Comparison of ENCODE assay signal across 8 cellular contexts in the genomic region with DNA sequence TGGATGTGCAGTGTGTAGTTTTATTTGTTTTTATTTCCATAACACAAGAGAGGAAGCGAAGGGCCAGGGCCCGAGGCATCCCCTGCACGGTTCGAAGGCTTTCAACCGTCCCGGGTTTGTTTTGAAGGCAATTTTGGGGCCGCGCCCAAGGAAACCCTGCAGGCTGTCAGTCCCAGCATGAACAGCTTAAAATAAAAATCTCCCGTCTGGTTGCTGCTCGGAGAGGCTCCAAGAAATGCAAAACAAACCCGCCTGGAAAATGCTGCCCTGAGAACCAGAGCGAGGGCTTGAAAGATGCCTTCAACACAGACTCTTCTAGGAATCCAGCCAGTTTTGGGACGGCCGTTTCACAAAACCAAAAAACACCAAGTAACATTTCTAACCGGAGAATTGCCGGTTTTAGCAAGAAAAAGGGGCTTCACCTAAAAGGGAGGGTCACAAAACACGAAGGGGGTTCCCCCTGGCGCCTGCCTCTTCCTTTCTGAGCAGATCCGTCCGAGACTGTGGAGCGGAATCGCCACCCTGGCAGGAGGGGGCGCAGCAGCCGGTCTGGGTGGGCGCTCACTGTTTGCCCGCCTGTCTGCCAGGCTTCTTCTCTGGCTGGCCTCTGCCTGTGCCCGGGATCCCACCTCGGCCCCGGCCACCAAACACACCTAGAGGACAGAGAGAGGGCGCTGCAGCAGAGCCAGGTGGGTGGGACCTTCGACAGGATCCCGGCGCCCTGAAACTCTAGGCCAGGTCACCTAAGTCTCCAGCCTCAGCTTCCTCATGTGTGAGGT. TPM values are rescaled to one million over a fixed set of nuclear protein-coding genes. Genes with fewer than 3 reads are reported as not detected.
DNase-seq lines count a peak whose midpoint lies in the region; ATAC-seq, FAIRE-seq and TF ChIP-seq lines count a peak whose summit lies in the region.

No MANE protein-coding gene starts in this region.

- H3K27ac ChIP-seq in heart right ventricle = peak overlapping the region in 9 of 10 donors; percentile 58 to 100 (median 98)
- H3K27ac ChIP-seq in K562 (ENCODE audit: extremely low read depth, low read depth, low read length) = peak overlapping the region; percentile 23; the same call in 1 of the 3 replicates
- peak overlapping the region; percentile 98 for H3K27ac ChIP-seq in vagina

- TF ChIP-seq POLR2A in K562 (conservative IDR thresholded peaks at IDR 0.05) (no peak), vagina (IDR thresholded peaks at IDR 0.05) (no peak)

- TF ChIP-seq CTCF in heart right ventricle (IDR thresholded peaks at IDR 0.05) (no peak), K562 (IDR thresholded peaks at IDR 0.05 in 2 of 3, conservative IDR thresholded peaks at IDR 0.05 in 1 of 3; ENCODE audit: insufficient read depth in 2 of 3, low read depth in 1 of 3, low read length in 3 of 3) (0 out of 6 replicates have a peak, but pooled peaks of 1 of the 3 experiments have one; percentile 0), vagina (IDR thresholded peaks at IDR 0.05) (no peak)

- DNase-seq in heart right ventricle = no peak
- no peak for DNase-seq in Right ventricle myocardium superior
- no peak for DNase-seq in K562 (ENCODE audit: extremely low read depth in 1 of 4, low spot score in 3 of 4)
- peak; percentile 50 for DNase-seq in middle frontal gyrus (ENCODE audit: extremely low spot score, low spot score)
- no peak for DNase-seq in vagina (ENCODE audit: extremely low spot score in 2 of 2)
- DNase-seq in urothelium cell line (ENCODE audit: low spot score) = no peak
- no peak for DNase-seq in NCI-H1930 (lab: John Stamatoyannopoulos, UW)

- H3K79me2 ChIP-seq in K562 (ENCODE audit: control insufficient read depth, insufficient read depth, low read length) = no peaks in the 10 kb centered on the region; the same call in 2 of the 3 replicates

- TF ChIP-seq RAD21 in K562 (CRISPR knock-in tag; conservative IDR thresholded peaks at IDR 0.05 in 1 of 2, IDR thresholded peaks at IDR 0.05 in 1 of 2) = no peak

- 83 to 85% methylated on average over 33 of the region's 33 CpGs for WGBS in heart right ventricle, 2 donors
- 89% methylated on average over 31 of the region's 33 CpGs for WGBS in K562 (ENCODE audit: insufficient coverage, low coverage, missing lambda C conversion rate)

- FAIRE-seq in K562 (lab: Jason Lieb, UNC) (no peak), urothelium cell line (lab: Jason Lieb, UNC) (no peak)

- H2AFZ ChIP-seq in K562 (ENCODE audit: low read depth, low read length) = no peak overlapping the region

- H3K4me2 ChIP-seq in K562 (ENCODE audit: insufficient read depth, low read length) = no peak overlapping the region

- H3K27me3 ChIP-seq in heart right ventricle (no peaks in the 10 kb centered on the region), K562 (ENCODE audit: control insufficient read depth in 2 of 2, insufficient read depth in 2 of 2, low read length in 2 of 2) (no peaks in the 10 kb centered on the region), vagina (no peaks in the 10 kb centered on the region)

- intact Hi-C loops in heart right ventricle (cut with DNase I) (loop anchor here in 1 of 10 donors (2.0 kb wide), 1 partner anchor 14 kb away; no protein-coding TSS in a partner anchor), Right ventricle myocardium superior (cut with DNase I) (no loop called here), K562 (cut with micrococcal nuclease) (no loop called here), vagina (cut with DNase I) (no loop called here)

- H3K36me3 ChIP-seq in heart right ventricle (peaks cover 0 to 56% (median 6%) of the 10 kb centered on the region in 9 donors), K562 (ENCODE audit: control insufficient read depth, insufficient read depth, low read length) (peaks cover 64% of the 10 kb centered on the region; the same call in 2 of the 3 replicates), vagina (peaks cover 0 to 21% of the 10 kb centered on the region in 2 donors)

- H3K4me1 ChIP-seq in heart right ventricle (peaks cover 24 to 57% (median 49%) of the 10 kb centered on the region in 9 donors), K562 (replicated peaks in 1 of 2; ENCODE audit: control insufficient read depth in 2 of 2, insufficient read depth in 2 of 2, low read length in 2 of 2) (peaks cover 22 to 90% of the 10 kb centered on the region in 2 experiments), vagina (peaks cover 49% of the 10 kb centered on the region)

- TF ChIP-seq EP300 in K562 (IDR thresholded peaks at IDR 0.05; ENCODE audit: low read length) = no peak

- H3K9me1 ChIP-seq in K562 (ENCODE audit: control insufficient read depth, insufficient read depth, low read length) = no peaks in the 10 kb centered on the region

- ATAC-seq in heart right ventricle (no peak), Right ventricle myocardium superior (ENCODE audit: poor library complexity) (no peak), K562 (no peak), HG03378 (IDR thresholded peaks at IDR 0.05; ENCODE audit: unreplicated experiment) (no peak)

- no peak overlapping the region; a peak in 1 of 4 replicates for H3K9ac ChIP-seq in K562 (ENCODE audit: insufficient read depth in 1 of 2, low read depth in 2 of 2, low read length in 2 of 2)

- BruUV-seq in K562 (replicated peaks; lab: Mats Ljungman, UMichigan) = TSS peak; percentile 81

- CTCF ChIA-PET in K562 (lab: Yijun Ruan, JAX; ENCODE audit: low intra/inter-chr PET ratio) = no interaction called here

- POLR2A ChIA-PET in K562 (lab: Yijun Ruan, JAX) = interaction anchor here (0.8 to 1.2 kb wide), 3 partner anchors 14 to 26 kb away, joined by 3 to 6 read pairs (median 4); a partner anchor contains a TSS

- in situ Hi-C loops in K562 (cut with MboI) = no loop called here

- H3K9me3 ChIP-seq in heart right ventricle = no peaks in the 10 kb centered on the region
- no peaks in the 10 kb centered on the region for H3K9me3 ChIP-seq in K562 (replicated peaks; ENCODE audit: control insufficient read depth, insufficient read depth, low read depth, low read length)
- H3K9me3 ChIP-seq in vagina = no peaks in the 10 kb centered on the region

- no peaks in the 10 kb centered on the region for H4K20me1 ChIP-seq in K562 (replicated peaks; ENCODE audit: control insufficient read depth, insufficient read depth, low read length)

- H3K4me3 ChIP-seq in heart right ventricle (no peak overlapping the region), K562 (no peak overlapping the region), vagina (no peak overlapping the region)

RNA-seq across cellular contexts. Expression of a gene that starts 15.8 kb away (rescaled TPM):
- total RNA-seq in heart right ventricle = 100 to 1,000 TPM in 1 of 10 donors, 10 to 100 TPM in 9; 73.2 to 114 (median 93.3) TPM
- polyA plus RNA-seq in heart right ventricle = 100 to 1,000 TPM; 135 to 163 TPM
- total RNA-seq in Right ventricle myocardium superior = 103 TPM
- 34.5 and 96.0 TPM in 2 replicates for total RNA-seq in K562 (2011; cell fraction: chromatin; rRNA removed; ENCODE audit: low replicate concordance)
- total RNA-seq in K562 (2011; cell fraction: nucleolus; rRNA removed) = 110 and 120 TPM in 2 replicates
- 70.1 and 74.1 TPM in 2 replicates for total RNA-seq in K562 (2011; cell fraction: nucleoplasm; rRNA removed)
- 763 and 822 TPM in 2 replicates for total RNA-seq in K562 (2014; rRNA removed)
- total RNA-seq in K562 (2014; rRNA removed; fragmentation: Illumina TruSeq; extraction: Trizol) = 202 and 208 TPM in 2 replicates
- total RNA-seq in K562 (2015; rRNA removed; fragmentation: Illumina TruSeq; extraction: Trizol) = 273 and 275 TPM in 2 replicates
- total RNA-seq in K562 (2021) = 362 and 385 TPM in 2 replicates
- polyA plus RNA-seq in K562 (2011; rRNA removed) = 188 and 201 TPM in 2 replicates
- polyA plus RNA-seq in K562 (2011; cell fraction: cytosol; rRNA removed) = 294 and 432 TPM in 2 replicates
- 206 and 249 TPM in 2 replicates for polyA plus RNA-seq in K562 (2011; cell fraction: nucleus; rRNA removed)
- 245 and 279 TPM in 2 replicates for polyA plus RNA-seq in K562 (2012)
- 126 and 203 TPM in 2 replicates for polyA plus RNA-seq in K562 (2014; fragmentation: Illumina TruSeq; extraction: Trizol)
- polyA plus RNA-seq in K562 (2014; fragmentation: Nextera tagmentation; extraction: Ambion mirVana) = 10 to 100 TPM; 11.9 to 29.7 TPM
- polyA plus RNA-seq in K562 (2014; rRNA removed) = 674 and 746 TPM in 2 replicates
- 38.4 and 39.9 TPM in 2 replicates for polyA minus RNA-seq in K562 (2011; rRNA and poly(A)+ RNA removed)
- 64.5 and 67.5 TPM in 2 replicates for polyA minus RNA-seq in K562 (2011; cell fraction: cytosol; rRNA and poly(A)+ RNA removed)
- 48.1 and 57.9 TPM in 2 replicates for polyA minus RNA-seq in K562 (2011; cell fraction: nucleus; rRNA and poly(A)+ RNA removed)
- total RNA-seq in vagina = 54.3 TPM

RNA-seq across cellular contexts. Expression of a gene that starts 25.7 kb away (rescaled TPM):
- total RNA-seq in heart right ventricle (100 to 1,000 TPM in 9 of 10 donors, 10 to 100 TPM in 1; 93.7 to 195 (median 133) TPM), Right ventricle myocardium superior (107 TPM), K562 (2014; rRNA removed) (279 and 297 TPM in 2 replicates), K562 (2014; rRNA removed; fragmentation: Illumina TruSeq; extraction: Trizol) (17.4 and 22.6 TPM in 2 replicates), K562 (2015; rRNA removed; fragmentation: Illumina TruSeq; extraction: Trizol) (33.1 and 33.7 TPM in 2 replicates), K562 (2021) (245 and 286 TPM in 2 replicates), vagina (531 TPM)
- polyA plus RNA-seq in heart right ventricle (100 to 1,000 TPM; 103 to 278 TPM), K562 (2011; rRNA removed) (74.2 and 83.0 TPM in 2 replicates), K562 (2014; fragmentation: Illumina TruSeq; extraction: Trizol) (42.3 and 63.5 TPM in 2 replicates), K562 (2014; fragmentation: Nextera tagmentation; extraction: Ambion mirVana) (10 to 100 TPM in 1 of 2 experiments, 1 to 10 TPM in 1; 6.4 to 11.8 TPM), K562 (2014; rRNA removed) (210 and 216 TPM in 2 replicates)
- total RNA-seq in K562 (2011; cell fraction: chromatin; rRNA removed; ENCODE audit: low replicate concordance) = 31.7 and 143 TPM in 2 replicates
- 201 and 240 TPM in 2 replicates for total RNA-seq in K562 (2011; cell fraction: nucleolus; rRNA removed)
- 97.7 and 104 TPM in 2 replicates for total RNA-seq in K562 (2011; cell fraction: nucleoplasm; rRNA removed)
- 93.8 and 405 TPM in 2 replicates for polyA plus RNA-seq in K562 (2011; cell fraction: cytosol; rRNA removed)
- polyA plus RNA-seq in K562 (2011; cell fraction: nucleus; rRNA removed) = 78.6 and 150 TPM in 2 replicates
- 73.8 and 111 TPM in 2 replicates for polyA plus RNA-seq in K562 (2012)
- polyA minus RNA-seq in K562 (2011; rRNA and poly(A)+ RNA removed) = 27.0 and 65.5 TPM in 2 replicates
- polyA minus RNA-seq in K562 (2011; cell fraction: cytosol; rRNA and poly(A)+ RNA removed) = 243 and 277 TPM in 2 replicates
- 89.5 and 108 TPM in 2 replicates for polyA minus RNA-seq in K562 (2011; cell fraction: nucleus; rRNA and poly(A)+ RNA removed)

RNA-seq across cellular contexts. Expression of a gene that starts 32.8 kb away (rescaled TPM):
- total RNA-seq in heart right ventricle = 1 to 10 TPM in 5 of 10 donors, under 1 TPM in 5; 0.49 to 1.5 (median 0.96) TPM
- 1 to 10 TPM in 1 of 2 donors, under 1 TPM in 1; 0.17 to 7.8 TPM for polyA plus RNA-seq in heart right ventricle
- 0.35 TPM for total RNA-seq in Right ventricle myocardium superior
- total RNA-seq in K562 (2011; cell fraction: chromatin; rRNA removed; ENCODE audit: low replicate concordance) = 0.35 and 0.67 TPM in 2 replicates
- 0.17 and 0.39 TPM in 2 replicates for total RNA-seq in K562 (2011; cell fraction: nucleolus; rRNA removed)
- 0.29 and 0.38 TPM in 2 replicates for total RNA-seq in K562 (2011; cell fraction: nucleoplasm; rRNA removed)
- total RNA-seq in K562 (2014; rRNA removed) = 0.04 and 0.05 TPM in 2 replicates
- 0.04 TPM in 1 of 2 replicates, not detected in the other for total RNA-seq in K562 (2014; rRNA removed; fragmentation: Illumina TruSeq; extraction: Trizol)
- total RNA-seq in K562 (2015; rRNA removed; fragmentation: Illumina TruSeq; extraction: Trizol) = 0.04 and 0.07 TPM in 2 replicates
- total RNA-seq in K562 (2021) = 0.07 and 0.16 TPM in 2 replicates
- 0.01 and 0.03 TPM in 2 replicates for polyA plus RNA-seq in K562 (2011; rRNA removed)
- polyA plus RNA-seq in K562 (2011; cell fraction: cytosol; rRNA removed) = 0.01 TPM in 1 of 2 replicates, not detected in the other
- polyA plus RNA-seq in K562 (2011; cell fraction: nucleus; rRNA removed) = 0.06 and 0.33 TPM in 2 replicates
- polyA plus RNA-seq in K562 (2012) = 0.05 and 0.35 TPM in 2 replicates
- polyA plus RNA-seq in K562 (2014; fragmentation: Illumina TruSeq; extraction: Trizol) = 0.01 and 0.03 TPM in 2 replicates
- polyA plus RNA-seq in K562 (2014; fragmentation: Nextera tagmentation; extraction: Ambion mirVana) = not detected
- polyA plus RNA-seq in K562 (2014; rRNA removed) = not detected in 2 replicates
- polyA minus RNA-seq in K562 (2011; rRNA and poly(A)+ RNA removed) = 0.21 TPM in 1 of 2 replicates, not detected in the other
- polyA minus RNA-seq in K562 (2011; cell fraction: cytosol; rRNA and poly(A)+ RNA removed) = not detected in 2 replicates
- 0.22 and 0.27 TPM in 2 replicates for polyA minus RNA-seq in K562 (2011; cell fraction: nucleus; rRNA and poly(A)+ RNA removed)
- total RNA-seq in vagina = 4.4 TPM

RNA-seq across cellular contexts. Expression of a gene that starts 33.3 kb away (rescaled TPM):
- 10 to 100 TPM; 36.0 to 61.3 (median 46.8) TPM for total RNA-seq in heart right ventricle
- polyA plus RNA-seq in heart right ventricle = 10 to 100 TPM; 10.0 to 27.2 TPM
- 33.6 TPM for total RNA-seq in Right ventricle myocardium superior
- 44.2 and 152 TPM in 2 replicates for total RNA-seq in K562 (2011; cell fraction: chromatin; rRNA removed; ENCODE audit: low replicate concordance)
- 93.0 and 102 TPM in 2 replicates for total RNA-seq in K562 (2011; cell fraction: nucleolus; rRNA removed)
- total RNA-seq in K562 (2011; cell fraction: nucleoplasm; rRNA removed) = 67.2 and 79.3 TPM in 2 replicates
- total RNA-seq in K562 (2014; rRNA removed) = 29.5 and 33.8 TPM in 2 replicates
- total RNA-seq in K562 (2014; rRNA removed; fragmentation: Illumina TruSeq; extraction: Trizol) = 32.2 and 33.5 TPM in 2 replicates
- 37.3 and 38.5 TPM in 2 replicates for total RNA-seq in K562 (2015; rRNA removed; fragmentation: Illumina TruSeq; extraction: Trizol)
- total RNA-seq in K562 (2021) = 61.7 and 69.6 TPM in 2 replicates
- 37.8 and 43.0 TPM in 2 replicates for polyA plus RNA-seq in K562 (2011; rRNA removed)
- polyA plus RNA-seq in K562 (2011; cell fraction: cytosol; rRNA removed) = 33.8 and 35.3 TPM in 2 replicates
- polyA plus RNA-seq in K562 (2011; cell fraction: nucleus; rRNA removed) = 40.8 and 54.8 TPM in 2 replicates
- 28.3 and 41.7 TPM in 2 replicates for polyA plus RNA-seq in K562 (2012)
- 36.1 and 36.4 TPM in 2 replicates for polyA plus RNA-seq in K562 (2014; fragmentation: Illumina TruSeq; extraction: Trizol)
- 10 to 100 TPM in 1 of 2 experiments, 1 to 10 TPM in 1; 10.0 to 13.4 TPM for polyA plus RNA-seq in K562 (2014; fragmentation: Nextera tagmentation; extraction: Ambion mirVana)
- 32.1 and 33.5 TPM in 2 replicates for polyA plus RNA-seq in K562 (2014; rRNA removed)
- 49.2 and 73.9 TPM in 2 replicates for polyA minus RNA-seq in K562 (2011; rRNA and poly(A)+ RNA removed)
- polyA minus RNA-seq in K562 (2011; cell fraction: cytosol; rRNA and poly(A)+ RNA removed) = 39.5 and 43.2 TPM in 2 replicates
- 33.0 and 37.7 TPM in 2 replicates for polyA minus RNA-seq in K562 (2011; cell fraction: nucleus; rRNA and poly(A)+ RNA removed)
- 27.5 TPM for total RNA-seq in vagina

Comparison
In these comparisons a context has a peak if more than half of its experiments do, and no peak if none do; other contexts are left out.
1. H3K27ac ChIP-seq: peak in every context shown above with its lines; median percentile 98 in heart right ventricle; 98 in vagina; 23 in K562.